In genomic region chrX:153410328-153410727, GRCh38 we compare ENCODE assay signal across 25 cellular contexts. TPM values are rescaled to one million over a fixed set of nuclear protein-coding genes. Genes with fewer than 3 reads are reported as not detected.
DNase-seq lines count a peak whose midpoint lies in the region; ATAC-seq and TF ChIP-seq lines count a peak whose summit lies in the region.
"Had no signal": no experiment of that assay in that cellular context is flagged by ENCODE, and none has a peak within 500 bp of the region (broad histone marks: within the 10 kb centered on the region; RNA-seq: fewer than 3 reads in every experiment).

No MANE protein-coding gene starts in this region.

- peaks cover 7% of the 10 kb centered on the region for H3K4me1 Mint-ChIP-seq in activated naive CD8-positive, alpha-beta T cell (ENCODE audit: low read depth)
- H3K4me1 Mint-ChIP-seq in activated naive CD8-positive, alpha-beta T cell treated with anti-CD3 and anti-CD28 coated beads for 36 hours: peaks cover 7% of the 10 kb centered on the region
- peaks cover 8% of the 10 kb centered on the region for H3K4me1 Mint-ChIP-seq in stimulated activated naive CD8-positive, alpha-beta T cell treated with anti-CD3 and anti-CD28 coated beads, Interleukin-15, Interleukin-2, amounts not matched to agents 100 ng/mL and 50 ng/mL, for 24 hours (ENCODE audit: low read depth)

- WGBS in spleen, 5 donors: 83 to 90% (median 85%) methylated on average over 6 to 12 of the region's 12 CpGs

- no peaks in the 10 kb centered on the region for H3K27me3 ChIP-seq in spleen (replicated peaks in 1 of 7)

- H3K4me3 Mint-ChIP-seq in activated naive CD8-positive, alpha-beta T cell: peak overlapping the region; percentile 71
- no peak overlapping the region for H3K4me3 Mint-ChIP-seq in activated naive CD8-positive, alpha-beta T cell treated with anti-CD3 and anti-CD28 coated beads for 36 hours
- peak overlapping the region; percentile 72 for H3K4me3 Mint-ChIP-seq in stimulated activated naive CD8-positive, alpha-beta T cell treated with anti-CD3 and anti-CD28 coated beads, Interleukin-15, Interleukin-2, amounts not matched to agents 100 ng/mL and 50 ng/mL, for 24 hours

- TF ChIP-seq CTCF in spleen (IDR thresholded peaks at IDR 0.05 in 8 of 11, conservative IDR thresholded peaks at IDR 0.05 in 3 of 11): no peak

- TF ChIP-seq POLR2A in spleen (IDR thresholded peaks at IDR 0.05): no peak

- H3K9me3 ChIP-seq in spleen: no peaks in the 10 kb centered on the region
- H3K9me3 ChIP-seq: A549, BE2C had no signal

- H3K27ac ChIP-seq in spleen: no peak overlapping the region
- H3K27ac ChIP-seq: 22Rv1; BLaER1 treated with 17β-estradiol and CSF1 and Interleukin-3, amounts not matched to agents 10 nM and 100 nM had no signal

- H3K27me3 Mint-ChIP-seq in activated naive CD8-positive, alpha-beta T cell: no peaks in the 10 kb centered on the region
- H3K27me3 Mint-ChIP-seq in activated naive CD8-positive, alpha-beta T cell treated with anti-CD3 and anti-CD28 coated beads for 36 hours: no peaks in the 10 kb centered on the region
- no peaks in the 10 kb centered on the region for H3K27me3 Mint-ChIP-seq in stimulated activated naive CD8-positive, alpha-beta T cell treated with anti-CD3 and anti-CD28 coated beads, Interleukin-15, Interleukin-2, amounts not matched to agents 100 ng/mL and 50 ng/mL, for 24 hours

- H3K4me3 ChIP-seq in spleen: no peak overlapping the region
- H3K4me3 ChIP-seq: GM12878 had no signal

- no peak for DNase-seq in activated naive CD8-positive, alpha-beta T cell treated with anti-CD3 and anti-CD28 coated beads for 36 hours
- no peak for DNase-seq in stimulated activated naive CD8-positive, alpha-beta T cell treated with anti-CD3 and anti-CD28 coated beads, Interleukin-15, Interleukin-2, amounts not matched to agents 100 U/mL and 50 U/mL, for 24 hours
- DNase-seq in islet precursor cell: peak; percentile 29
- DNase-seq in spleen: peak; percentile 72
- no peak for DNase-seq in left colon
- DNase-seq: ACHN; BE2C; CD4-positive, alpha-beta T cell; CD8-positive, alpha-beta memory T cell; DMS 273 treated with DMSO at 0.1 percent for 48 hours; DMS79; EL; GDM1; H9 had no signal

- no peaks in the 10 kb centered on the region for H3K36me3 ChIP-seq in spleen
- H3K36me3 ChIP-seq: BE2C; BLaER1 treated with 17β-estradiol and CSF1 and Interleukin-3, amounts not matched to agents 10 nM and 100 nM had no signal

- intact Hi-C loops in spleen (cut with DNase I; ENCODE audit: low total_unique reads) (no loop called here), left colon (cut with DNase I, micrococcal nuclease) (no loop called here)

- H3K27ac Mint-ChIP-seq in activated naive CD8-positive, alpha-beta T cell: no peak overlapping the region
- H3K27ac Mint-ChIP-seq in activated naive CD8-positive, alpha-beta T cell treated with anti-CD3 and anti-CD28 coated beads for 36 hours: no peak overlapping the region
- H3K27ac Mint-ChIP-seq in stimulated activated naive CD8-positive, alpha-beta T cell treated with anti-CD3 and anti-CD28 coated beads, Interleukin-15, Interleukin-2, amounts not matched to agents 100 ng/mL and 50 ng/mL, for 24 hours: no peak overlapping the region
- H3K27ac Mint-ChIP-seq: CD4-positive, alpha-beta T cell; GM23338; H9 had no signal

- no peak for ATAC-seq in stimulated activated naive CD8-positive, alpha-beta T cell treated with anti-CD3 and anti-CD28 coated beads, Interleukin-15, Interleukin-2, amounts not matched to agents 100 U/mL and 50 U/mL, for 24 hours
- no peak for ATAC-seq in left colon
- no peak for ATAC-seq in HG02798 (IDR thresholded peaks at IDR 0.05; ENCODE audit: poor library complexity, unreplicated experiment)
- ATAC-seq: HCT116 had no signal

- H3K36me3 Mint-ChIP-seq in activated naive CD8-positive, alpha-beta T cell: no peaks in the 10 kb centered on the region
- H3K36me3 Mint-ChIP-seq in activated naive CD8-positive, alpha-beta T cell treated with anti-CD3 and anti-CD28 coated beads for 36 hours: no peaks in the 10 kb centered on the region
- H3K36me3 Mint-ChIP-seq in stimulated activated naive CD8-positive, alpha-beta T cell treated with anti-CD3 and anti-CD28 coated beads, Interleukin-15, Interleukin-2, amounts not matched to agents 100 ng/mL and 50 ng/mL, for 24 hours (ENCODE audit: low read depth): no peaks in the 10 kb centered on the region
- H3K36me3 Mint-ChIP-seq: CD14-positive monocyte; CD8-positive, alpha-beta memory T cell had no signal

- no peaks in the 10 kb centered on the region for H3K9me3 Mint-ChIP-seq in activated naive CD8-positive, alpha-beta T cell (ENCODE audit: low read depth)
- H3K9me3 Mint-ChIP-seq in activated naive CD8-positive, alpha-beta T cell treated with anti-CD3 and anti-CD28 coated beads for 36 hours: no peaks in the 10 kb centered on the region
- H3K9me3 Mint-ChIP-seq in stimulated activated naive CD8-positive, alpha-beta T cell treated with anti-CD3 and anti-CD28 coated beads, Interleukin-15, Interleukin-2, amounts not matched to agents 100 ng/mL and 50 ng/mL, for 24 hours: no peaks in the 10 kb centered on the region
- H3K9me3 Mint-ChIP-seq: CD4-positive, alpha-beta T cell; CD8-positive, alpha-beta memory T cell; GM23338 had no signal

- H3K4me1 ChIP-seq in spleen: peaks cover 0 to 26% (median 14%) of the 10 kb centered on the region in 6 donors
- H3K4me1 ChIP-seq: A549, BE2C had no signal

RNA-seq across cellular contexts. Expression of gene ZFP92, which starts 0.9 kb away (rescaled TPM):
- 1 to 10 TPM; 1.3 to 1.5 TPM for total RNA-seq in activated naive CD8-positive, alpha-beta T cell treated with anti-CD3 and anti-CD28 coated beads for 36 hours
- total RNA-seq in spleen (1 to 10 TPM; 1.5 to 3.4 (median 2.4) TPM), left colon (under 1 TPM; 0.18 to 0.50 TPM)
- polyA plus RNA-seq in spleen: under 1 TPM; 0.26 to 0.83 (median 0.50) TPM
- total RNA-seq: H4 had no signal

RNA-seq across cellular contexts. Expression of gene PNMA6E, which starts 9.2 kb away (rescaled TPM):
- not detected for total RNA-seq in activated naive CD8-positive, alpha-beta T cell treated with anti-CD3 and anti-CD28 coated beads for 36 hours
- total RNA-seq in spleen (not detected), left colon (not detected)
- not detected for polyA plus RNA-seq in spleen
- total RNA-seq: CD4-positive, alpha-beta T cell; CD8-positive, alpha-beta memory T cell; GM12878; GM23338; H4; H9 had no signal
- polyA plus RNA-seq: A549; CD14-positive monocyte; CD8-positive, alpha-beta memory T cell; GM12878; GM23338 had no signal

RNA-seq across cellular contexts. Expression of gene TREX2, which starts 35.5 kb away (rescaled TPM):
- total RNA-seq in activated naive CD8-positive, alpha-beta T cell treated with anti-CD3 and anti-CD28 coated beads for 36 hours: 1 to 10 TPM; 1.8 to 2.1 TPM
- 1 to 10 TPM; 1.2 to 6.4 (median 3.7) TPM for total RNA-seq in spleen
- 1 to 10 TPM; 1.1 to 1.8 (median 1.3) TPM for polyA plus RNA-seq in spleen
- under 1 TPM; 0.42 to 0.73 TPM for total RNA-seq in left colon
- polyA plus RNA-seq: CD14-positive monocyte had no signal

Comparison
In these comparisons a context has a peak if more than half of its experiments do, and no peak if none do; other contexts are left out.
1. DNase-seq: peak in islet precursor cell (single experiment) and spleen (single experiment); none in activated naive CD8-positive, alpha-beta T cell treated with anti-CD3 and anti-CD28 coated beads for 36 hours (single experiment), stimulated activated naive CD8-positive, alpha-beta T cell treated with anti-CD3 and anti-CD28 coated beads, Interleukin-15, Interleukin-2, amounts not matched to agents 100 U/mL and 50 U/mL, for 24 hours (single experiment) and left colon (0 of 2).